Comparison of ENCODE assay signal across 9 cellular contexts in genomic region chr18:62525611-62526010, GRCh38. TPM values are rescaled to one million over a fixed set of nuclear protein-coding genes. Genes with fewer than 3 reads are reported as not detected.
DNase-seq lines count a peak whose midpoint lies in the region; ATAC-seq, FAIRE-seq and TF ChIP-seq lines count a peak whose summit lies in the region.
"Had no signal": no experiment of that assay in that cellular context is flagged by ENCODE, and none has a peak within 500 bp of the region (broad histone marks: within the 10 kb centered on the region; RNA-seq: fewer than 3 reads in every experiment).

No MANE protein-coding gene starts in this region.

- no peaks in the 10 kb centered on the region for H3K27me3 Mint-ChIP-seq in activated CD4-positive, alpha-beta T cell treated with anti-CD3 and anti-CD28 coated beads for 36 hours
- H3K27me3 Mint-ChIP-seq in activated T-helper 1 cell treated with anti-CD3 and anti-CD28 coated beads, Interleukin-12 subunit alpha, Interleukin-12 subunit beta, Interleukin-2, Interleukin-4 antibody, amounts not matched to agents 30 ng/mL and 10 ng/mL and 1 ng/mL, durations not matched to agents 14 hours and 24 hours and 36 hours (ENCODE audit: insufficient read depth), result no peaks in the 10 kb centered on the region

- TF ChIP-seq CTCF in keratinocyte (optimal IDR thresholded peaks at IDR 0.05 in 1 of 3, IDR thresholded peaks at IDR 0.05 in 1 of 3, conservative IDR thresholded peaks at IDR 0.05 in 1 of 3; ENCODE audit: extremely low read depth in 1 of 3, insufficient read depth in 2 of 3, low read length in 3 of 3), result no peak
- no peak for TF ChIP-seq CTCF in thoracic aorta (IDR thresholded peaks at IDR 0.05)

- FAIRE-seq in keratinocyte (lab: Jason Lieb, UNC), result no peak
- FAIRE-seq: G401.6 had no signal

- H3K27ac ChIP-seq in keratinocyte (ENCODE audit: control insufficient read depth, insufficient read depth, low read length) (peak overlapping the region; percentile 80), thoracic aorta (peak overlapping the region; percentile 96 to 99)

- intact Hi-C loops in activated CD4-positive, alpha-beta T cell treated with anti-CD3 and anti-CD28 coated beads for 36 hours (cut with DNase I, micrococcal nuclease), result loop anchor here (1.0 to 10.0 kb wide), 11 partner anchors 19 to 1449 kb away; partner anchors contain the start of genes PIGN (in 2 of the 2), RELCH (in 2 of the 2), VPS4B (in 2 of the 2) and KDSR (in 1 of the 2)
- intact Hi-C loops in activated T-helper 1 cell treated with anti-CD3 and anti-CD28 coated beads, Interleukin-12 subunit alpha, Interleukin-12 subunit beta, Interleukin-2, Interleukin-4 antibody, amounts not matched to agents 30 ng/mL and 10 ng/mL and 1 ng/mL, durations not matched to agents 14 hours and 24 hours and 36 hours (cut with micrococcal nuclease), result loop anchor here (1.0 to 10.0 kb wide), 10 partner anchors 59 to 897 kb away; partner anchors contain the start of genes BCL2, KDSR, PIGN and RELCH

- dilution Hi-C loops in keratinocyte (cut with MboI; ENCODE audit: extremely low pct_ligation_motif_present, low sequenced_read_pairs), result no loop called here

- H3K79me2 ChIP-seq in keratinocyte (ENCODE audit: control insufficient read depth, insufficient read depth, low read length), result peaks cover 69% of the 10 kb centered on the region

- no peaks in the 10 kb centered on the region for H3K9me1 ChIP-seq in keratinocyte (ENCODE audit: control insufficient read depth, extremely low read depth, insufficient read depth, low read length)

- peaks cover 40% of the 10 kb centered on the region for H3K4me1 Mint-ChIP-seq in activated CD4-positive, alpha-beta T cell treated with anti-CD3 and anti-CD28 coated beads for 36 hours
- H3K4me1 Mint-ChIP-seq in activated T-helper 1 cell treated with anti-CD3 and anti-CD28 coated beads, Interleukin-12 subunit alpha, Interleukin-12 subunit beta, Interleukin-2, Interleukin-4 antibody, amounts not matched to agents 30 ng/mL and 10 ng/mL and 1 ng/mL, durations not matched to agents 14 hours and 24 hours and 36 hours (ENCODE audit: low read depth), result peaks cover 51% of the 10 kb centered on the region

- H3K4me3 ChIP-seq in keratinocyte (ENCODE audit: control insufficient read depth in 2 of 3, extremely low read depth in 1 of 3, insufficient read depth in 2 of 3, low read depth in 1 of 3, low read length in 3 of 3) (peak overlapping the region; percentile 79 to 94 (median 86)), thoracic aorta (peak overlapping the region; percentile 83)

- no peaks in the 10 kb centered on the region for H3K36me3 ChIP-seq in keratinocyte (ENCODE audit: control insufficient read depth in 2 of 2, extremely low read depth in 1 of 2, insufficient read depth in 2 of 2, low read length in 2 of 2)
- H3K36me3 ChIP-seq in thoracic aorta, result no peaks in the 10 kb centered on the region

- peaks cover 17% of the 10 kb centered on the region for H3K36me3 Mint-ChIP-seq in activated CD4-positive, alpha-beta T cell treated with anti-CD3 and anti-CD28 coated beads for 36 hours (ENCODE audit: low read depth)
- peaks cover 19% of the 10 kb centered on the region for H3K36me3 Mint-ChIP-seq in activated T-helper 1 cell treated with anti-CD3 and anti-CD28 coated beads, Interleukin-12 subunit alpha, Interleukin-12 subunit beta, Interleukin-2, Interleukin-4 antibody, amounts not matched to agents 30 ng/mL and 10 ng/mL and 1 ng/mL, durations not matched to agents 14 hours and 24 hours and 36 hours (ENCODE audit: low read depth)

- H3K9me3 ChIP-seq in keratinocyte (ENCODE audit: control insufficient read depth, low read depth, low read length), result no peaks in the 10 kb centered on the region
- H3K9me3 ChIP-seq in thoracic aorta, result no peaks in the 10 kb centered on the region

- H3K9ac ChIP-seq in keratinocyte (ENCODE audit: control insufficient read depth, extremely low read depth, insufficient read depth, low read length), result peak overlapping the region; percentile 81

- H3K9me3 Mint-ChIP-seq in activated CD4-positive, alpha-beta T cell treated with anti-CD3 and anti-CD28 coated beads for 36 hours (ENCODE audit: low read depth), result no peaks in the 10 kb centered on the region
- H3K9me3 Mint-ChIP-seq in activated T-helper 1 cell treated with anti-CD3 and anti-CD28 coated beads, Interleukin-12 subunit alpha, Interleukin-12 subunit beta, Interleukin-2, Interleukin-4 antibody, amounts not matched to agents 30 ng/mL and 10 ng/mL and 1 ng/mL, durations not matched to agents 14 hours and 24 hours and 36 hours, result no peaks in the 10 kb centered on the region

- H3K27me3 ChIP-seq in keratinocyte (ENCODE audit: control insufficient read depth, extremely low read depth, insufficient read depth, low read length) (no peaks in the 10 kb centered on the region), thoracic aorta (replicated peaks; ENCODE audit: insufficient read depth) (no peaks in the 10 kb centered on the region)

- H3K27ac Mint-ChIP-seq in activated CD4-positive, alpha-beta T cell treated with anti-CD3 and anti-CD28 coated beads for 36 hours, result peak overlapping the region; percentile 98
- H3K27ac Mint-ChIP-seq in activated T-helper 1 cell treated with anti-CD3 and anti-CD28 coated beads, Interleukin-12 subunit alpha, Interleukin-12 subunit beta, Interleukin-2, Interleukin-4 antibody, amounts not matched to agents 30 ng/mL and 10 ng/mL and 1 ng/mL, durations not matched to agents 14 hours and 24 hours and 36 hours, result peak overlapping the region; percentile 94

- peak overlapping the region; percentile 95 for H3K4me3 Mint-ChIP-seq in activated CD4-positive, alpha-beta T cell treated with anti-CD3 and anti-CD28 coated beads for 36 hours
- H3K4me3 Mint-ChIP-seq in activated T-helper 1 cell treated with anti-CD3 and anti-CD28 coated beads, Interleukin-12 subunit alpha, Interleukin-12 subunit beta, Interleukin-2, Interleukin-4 antibody, amounts not matched to agents 30 ng/mL and 10 ng/mL and 1 ng/mL, durations not matched to agents 14 hours and 24 hours and 36 hours, result peak overlapping the region; percentile 98

- peak overlapping the region; percentile 97 for H3K4me2 ChIP-seq in keratinocyte (ENCODE audit: control insufficient read depth, extremely low read depth, insufficient read depth, low read depth, low read length)

- DNase-seq in activated CD4-positive, alpha-beta T cell treated with anti-CD3 and anti-CD28 coated beads for 36 hours, result no peak
- no peak for DNase-seq in activated CD4-positive, alpha-beta T cell treated with anti-CD3 and anti-CD28 coated beads, Interleukin-2, amount 50 U/mL, for 48 hours
- DNase-seq in activated T-helper 1 cell treated with anti-CD3 and anti-CD28 coated beads, Interleukin-12 subunit alpha, Interleukin-12 subunit beta, Interleukin-2, Interleukin-4 antibody, amounts not matched to agents 30 ng/mL and 10 ng/mL and 1 ng/mL, durations not matched to agents 14 hours and 24 hours and 36 hours (ENCODE audit: low spot score), result no peak
- DNase-seq in keratinocyte (ENCODE audit: low read depth, low spot score), result no peak
- no peak for DNase-seq in thoracic aorta (ENCODE audit: low spot score)
- no peak for DNase-seq in cerebellar nuclear complex (lab: John Stamatoyannopoulos, UW)
- no peak for DNase-seq in CD1c-positive myeloid dendritic cell (ENCODE audit: extremely low spot score)
- no peak for DNase-seq in EL

- CTCF ChIA-PET in activated CD4-positive, alpha-beta T cell treated with anti-CD3 and anti-CD28 coated beads for 36 hours (lab: Charles Lee), result no interaction called here

- POLR2A ChIA-PET in activated CD4-positive, alpha-beta T cell treated with anti-CD3 and anti-CD28 coated beads for 36 hours (lab: Charles Lee), result no interaction called here

- no peaks in the 10 kb centered on the region for H4K20me1 ChIP-seq in keratinocyte (ENCODE audit: control insufficient read depth, extremely low read depth, insufficient read depth, low read length)

- ATAC-seq in activated CD4-positive, alpha-beta T cell treated with anti-CD3 and anti-CD28 coated beads for 36 hours, result no peak
- no peak for ATAC-seq in thoracic aorta (ENCODE audit: insufficient number of reproducible peaks, low FRiP score, low read depth)

- H3K4me1 ChIP-seq in keratinocyte (ENCODE audit: control insufficient read depth, extremely low read depth, insufficient read depth, low read length) (peaks cover 22% of the 10 kb centered on the region), thoracic aorta (ENCODE audit: control insufficient read depth in 1 of 2, low read depth in 2 of 2) (peaks cover 19 to 61% of the 10 kb centered on the region in 2 donors)

- H2AFZ ChIP-seq in keratinocyte (ENCODE audit: control insufficient read depth, low read length), result no peak overlapping the region

RNA-seq across cellular contexts. Expression of gene ZCCHC2, which starts 2.8 kb away (rescaled TPM):
- total RNA-seq in activated CD4-positive, alpha-beta T cell treated with anti-CD3 and anti-CD28 coated beads for 36 hours, result 10 to 100 TPM; 26.1 to 40.1 TPM
- total RNA-seq in activated T-helper 1 cell treated with anti-CD3 and anti-CD28 coated beads, Interleukin-12 subunit alpha, Interleukin-12 subunit beta, Interleukin-2, Interleukin-4 antibody, amounts not matched to agents 30 ng/mL and 10 ng/mL and 1 ng/mL, durations not matched to agents 14 hours and 24 hours and 36 hours, result 55.7 and 58.8 TPM in 2 replicates
- polyA plus RNA-seq in keratinocyte, result 12.9 to 15.3 TPM (median 14.1 TPM) in 3 replicates
- polyA plus RNA-seq in keratinocyte (2011; ENCODE audit: low read depth), result 21.1 TPM
- polyA plus RNA-seq in keratinocyte (2011; cell fraction: cytosol; rRNA removed), result 7.0 and 11.5 TPM in 2 replicates
- polyA plus RNA-seq in keratinocyte (2011; cell fraction: nucleus; rRNA removed), result 23.1 and 23.7 TPM in 2 replicates
- polyA plus RNA-seq in keratinocyte (2012; ENCODE audit: low replicate concordance), result 9.5 and 9.9 TPM in 2 replicates
- polyA minus RNA-seq in keratinocyte, result 32.2 to 38.2 TPM (median 32.3 TPM) in 3 replicates
- 12.7 TPM for polyA minus RNA-seq in keratinocyte (2011; cell fraction: cytosol; rRNA and poly(A)+ RNA removed)
- 19.5 and 36.0 TPM in 2 replicates for polyA minus RNA-seq in keratinocyte (2011; cell fraction: nucleus; rRNA and poly(A)+ RNA removed)
- total RNA-seq in thoracic aorta, result 10 to 100 TPM; 33.9 to 38.7 TPM
